3 cellular contexts compared by ENCODE assay signal in genomic region chrX:112653017-112653416, GRCh38.
A peak's percentile ranks its signal among the peaks of the same experiment; 100 is the strongest.
TF ChIP-seq lines count a peak whose summit lies in the region.

No MANE protein-coding gene starts in this region.

TF ChIP-seq in A549, 52 proteins besides CTCF, POLR2A, EP300 and RAD21 (continued from another document):
- TF ChIP-seq REST (IDR thresholded peaks at IDR 0.05): no peak
- TF ChIP-seq SREBF2 (IDR thresholded peaks at IDR 0.05): no peak
- no peak for TF ChIP-seq KDM5A (IDR thresholded peaks at IDR 0.05)
- no peak for TF ChIP-seq HMGXB4 (CRISPR knock-in tag; IDR thresholded peaks at IDR 0.05; ENCODE audit: borderline replicate concordance)
- no peak for TF ChIP-seq FOSL2 (IDR thresholded peaks at IDR 0.05)
- no peak for TF ChIP-seq FOSL2 (CRISPR knock-in tag; IDR thresholded peaks at IDR 0.05)
- TF ChIP-seq POLR2AphosphoS2 (conservative IDR thresholded peaks at IDR 0.05; ENCODE audit: low read length): no peak
- no peak for TF ChIP-seq BHLHE40 (IDR thresholded peaks at IDR 0.05; ENCODE audit: low read depth, low read length)
- TF ChIP-seq NPAS2 (CRISPR knock-in tag; IDR thresholded peaks at IDR 0.05; ENCODE audit: borderline replicate concordance): no peak
- no peak for TF ChIP-seq ZSCAN20 (CRISPR knock-in tag; IDR thresholded peaks at IDR 0.05)
- TF ChIP-seq RNF2 (IDR thresholded peaks at IDR 0.05; ENCODE audit: borderline replicate concordance, low read depth): no peak
- TF ChIP-seq RFX5 (IDR thresholded peaks at IDR 0.05): no peak
- TF ChIP-seq NR3C1 (IDR thresholded peaks at IDR 0.05): no peak
- TF ChIP-seq TFCP2L1 (CRISPR knock-in tag; IDR thresholded peaks at IDR 0.05): no peak

TF ChIP-seq in HEK293, 187 proteins besides CTCF, POLR2A, EP300 and RAD21:
- TF ChIP-seq PRDM2 (tag by site-specific recombination; IDR thresholded peaks at IDR 0.05; ENCODE audit: borderline replicate concordance): no peak
- 0 out of 2 replicates have a peak, but pooled peaks have one; percentile 12 for TF ChIP-seq ATF2 (tag by site-specific recombination; IDR thresholded peaks at IDR 0.05; ENCODE audit: low read depth)

TF ChIP-seq in K562, 482 proteins besides CTCF, POLR2A, EP300 and RAD21 (continued from another document):
- TF ChIP-seq CEBPG (CRISPR knock-in tag; IDR thresholded peaks at IDR 0.05): no peak
- TF ChIP-seq CEBPG (tag; conservative IDR thresholded peaks at IDR 0.05 in 1 of 2, IDR thresholded peaks at IDR 0.05 in 1 of 2): peak in 1 of 2 experiments; percentile 57; a peak in 2 of 4 replicates
TF ChIP-seq in K562: peak in this region for 2.
